Comparison of ENCODE assay signal across 1 cellular context in genomic region chr6:134093007-134093573, GRCh38.
A peak's percentile ranks its signal among the peaks of the same experiment; 100 is the strongest.
TF ChIP-seq lines count a peak whose summit lies in the region.

No MANE protein-coding gene starts in this region.

TF ChIP-seq in K562, 482 proteins besides CTCF, POLR2A, EP300 and RAD21:
- TF ChIP-seq PYGO2 (tag; IDR thresholded peaks at IDR 0.05) = no peak
- no peak for TF ChIP-seq ARHGAP35 (IDR thresholded peaks at IDR 0.05; ENCODE audit: partially characterized antibody)
- no peak for TF ChIP-seq RFX5 (IDR thresholded peaks at IDR 0.05; ENCODE audit: low read depth, low read length)
- TF ChIP-seq WHSC1 (IDR thresholded peaks at IDR 0.05; ENCODE audit: low read length) = no peak
- TF ChIP-seq ZNF12 (CRISPR knock-in tag; IDR thresholded peaks at IDR 0.05) = 0 out of 2 replicates have a peak, but pooled peaks have one; percentile 61
